Comparison of ENCODE assay signal across 1 cellular context in genomic region chr9:110217656-110218099, GRCh38.
TF ChIP-seq lines count a peak whose summit lies in the region.

No MANE protein-coding gene starts in this region.

TF ChIP-seq in HepG2, 621 proteins besides CTCF, POLR2A, EP300 and RAD21 (continued from another document):
- TF ChIP-seq, protein P1, sequence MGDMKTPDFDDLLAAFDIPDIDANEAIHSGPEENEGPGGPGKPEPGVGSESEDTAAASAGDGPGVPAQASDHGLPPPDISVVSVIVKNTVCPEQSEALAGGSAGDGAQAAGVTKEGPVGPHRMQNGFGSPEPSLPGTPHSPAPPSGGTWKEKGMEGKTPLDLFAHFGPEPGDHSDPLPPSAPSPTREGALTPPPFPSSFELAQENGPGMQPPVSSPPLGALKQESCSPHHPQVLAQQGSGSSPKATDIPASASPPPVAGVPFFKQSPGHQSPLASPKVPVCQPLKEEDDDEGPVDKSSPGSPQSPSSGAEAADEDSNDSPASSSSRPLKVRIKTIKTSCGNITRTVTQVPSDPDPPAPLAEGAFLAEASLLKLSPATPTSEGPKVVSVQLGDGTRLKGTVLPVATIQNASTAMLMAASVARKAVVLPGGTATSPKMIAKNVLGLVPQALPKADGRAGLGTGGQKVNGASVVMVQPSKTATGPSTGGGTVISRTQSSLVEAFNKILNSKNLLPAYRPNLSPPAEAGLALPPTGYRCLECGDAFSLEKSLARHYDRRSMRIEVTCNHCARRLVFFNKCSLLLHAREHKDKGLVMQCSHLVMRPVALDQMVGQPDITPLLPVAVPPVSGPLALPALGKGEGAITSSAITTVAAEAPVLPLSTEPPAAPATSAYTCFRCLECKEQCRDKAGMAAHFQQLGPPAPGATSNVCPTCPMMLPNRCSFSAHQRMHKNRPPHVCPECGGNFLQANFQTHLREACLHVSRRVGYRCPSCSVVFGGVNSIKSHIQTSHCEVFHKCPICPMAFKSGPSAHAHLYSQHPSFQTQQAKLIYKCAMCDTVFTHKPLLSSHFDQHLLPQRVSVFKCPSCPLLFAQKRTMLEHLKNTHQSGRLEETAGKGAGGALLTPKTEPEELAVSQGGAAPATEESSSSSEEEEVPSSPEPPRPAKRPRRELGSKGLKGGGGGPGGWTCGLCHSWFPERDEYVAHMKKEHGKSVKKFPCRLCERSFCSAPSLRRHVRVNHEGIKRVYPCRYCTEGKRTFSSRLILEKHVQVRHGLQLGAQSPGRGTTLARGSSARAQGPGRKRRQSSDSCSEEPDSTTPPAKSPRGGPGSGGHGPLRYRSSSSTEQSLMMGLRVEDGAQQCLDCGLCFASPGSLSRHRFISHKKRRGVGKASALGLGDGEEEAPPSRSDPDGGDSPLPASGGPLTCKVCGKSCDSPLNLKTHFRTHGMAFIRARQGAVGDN (CRISPR knock-in tag; IDR thresholded peaks at IDR 0.05) = no peak
- TF ChIP-seq MIXL1 (CRISPR knock-in tag; IDR thresholded peaks at IDR 0.05) = peak; percentile 59; the same call in 1 of the 2 replicates
- no peak for TF ChIP-seq ZNF616 (CRISPR knock-in tag; IDR thresholded peaks at IDR 0.05; ENCODE audit: low read depth)
- 0 out of 2 replicates have a peak, but pooled peaks have one; percentile 29 for TF ChIP-seq NCOA2 (CRISPR knock-in tag; IDR thresholded peaks at IDR 0.05)
- TF ChIP-seq, protein P2, sequence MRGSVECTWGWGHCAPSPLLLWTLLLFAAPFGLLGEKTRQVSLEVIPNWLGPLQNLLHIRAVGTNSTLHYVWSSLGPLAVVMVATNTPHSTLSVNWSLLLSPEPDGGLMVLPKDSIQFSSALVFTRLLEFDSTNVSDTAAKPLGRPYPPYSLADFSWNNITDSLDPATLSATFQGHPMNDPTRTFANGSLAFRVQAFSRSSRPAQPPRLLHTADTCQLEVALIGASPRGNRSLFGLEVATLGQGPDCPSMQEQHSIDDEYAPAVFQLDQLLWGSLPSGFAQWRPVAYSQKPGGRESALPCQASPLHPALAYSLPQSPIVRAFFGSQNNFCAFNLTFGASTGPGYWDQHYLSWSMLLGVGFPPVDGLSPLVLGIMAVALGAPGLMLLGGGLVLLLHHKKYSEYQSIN (CRISPR knock-in tag; IDR thresholded peaks at IDR 0.05; ENCODE audit: borderline replicate concordance) = no peak
- no peak for TF ChIP-seq SOX6 (IDR thresholded peaks at IDR 0.05)
- TF ChIP-seq SOX6 (CRISPR knock-in tag; IDR thresholded peaks at IDR 0.05) = peak; percentile 32; the same call in 1 of the 2 replicates
- peak; percentile 84 for TF ChIP-seq ZNF460 (CRISPR knock-in tag; IDR thresholded peaks at IDR 0.05; ENCODE audit: borderline replicate concordance)
- 0 out of 2 replicates have a peak, but pooled peaks have one; percentile 29 for TF ChIP-seq KDM1A (CRISPR knock-in tag; IDR thresholded peaks at IDR 0.05)
- no peak for TF ChIP-seq ETV6 (CRISPR knock-in tag; conservative IDR thresholded peaks at IDR 0.05)
- TF ChIP-seq ARNT (IDR thresholded peaks at IDR 0.05) = no peak
- TF ChIP-seq SMC3 (IDR thresholded peaks at IDR 0.05; ENCODE audit: low read length) = peak; percentile 67
- TF ChIP-seq PHF5A (CRISPR knock-in tag; IDR thresholded peaks at IDR 0.05; ENCODE audit: low read depth, unreplicated experiment) = no peak
- TF ChIP-seq ZNF709 (CRISPR knock-in tag; IDR thresholded peaks at IDR 0.05) = no peak
- no peak for TF ChIP-seq PAX8 (CRISPR knock-in tag; IDR thresholded peaks at IDR 0.05; ENCODE audit: borderline replicate concordance)
- TF ChIP-seq ZNF770 (CRISPR knock-in tag; IDR thresholded peaks at IDR 0.05) = 0 out of 2 replicates have a peak, but pooled peaks have one; percentile 36
- peak in 1 of 2 experiments; percentile 21; a peak in 1 of 4 replicates for TF ChIP-seq KLF16 (CRISPR knock-in tag; IDR thresholded peaks at IDR 0.05)
- TF ChIP-seq SAP130 (CRISPR knock-in tag; IDR thresholded peaks at IDR 0.05; ENCODE audit: low read depth) = 0 out of 2 replicates have a peak, but pooled peaks have one; percentile 23
- TF ChIP-seq ZNF292 (CRISPR knock-in tag; IDR thresholded peaks at IDR 0.05; ENCODE audit: borderline replicate concordance, low read depth) = 0 out of 2 replicates have a peak, but pooled peaks have one; percentile 35
- no peak for TF ChIP-seq ZNF580 (CRISPR knock-in tag; IDR thresholded peaks at IDR 0.05; ENCODE audit: borderline replicate concordance, low read depth)
- TF ChIP-seq NCOA5 (CRISPR knock-in tag; IDR thresholded peaks at IDR 0.05) = no peak
- TF ChIP-seq CBX5 (CRISPR knock-in tag; IDR thresholded peaks at IDR 0.05; ENCODE audit: borderline replicate concordance) = no peak
- no peak for TF ChIP-seq NCOA1 (CRISPR knock-in tag; IDR thresholded peaks at IDR 0.05)
- TF ChIP-seq STAG1 (CRISPR knock-in tag; IDR thresholded peaks at IDR 0.05) = peak; percentile 77
- no peak for TF ChIP-seq ZNF253 (CRISPR knock-in tag; IDR thresholded peaks at IDR 0.05; ENCODE audit: borderline replicate concordance)
- TF ChIP-seq KMT2B (CRISPR knock-in tag; IDR thresholded peaks at IDR 0.05) = 0 out of 2 replicates have a peak, but pooled peaks have one; percentile 17
- TF ChIP-seq, protein P3, sequence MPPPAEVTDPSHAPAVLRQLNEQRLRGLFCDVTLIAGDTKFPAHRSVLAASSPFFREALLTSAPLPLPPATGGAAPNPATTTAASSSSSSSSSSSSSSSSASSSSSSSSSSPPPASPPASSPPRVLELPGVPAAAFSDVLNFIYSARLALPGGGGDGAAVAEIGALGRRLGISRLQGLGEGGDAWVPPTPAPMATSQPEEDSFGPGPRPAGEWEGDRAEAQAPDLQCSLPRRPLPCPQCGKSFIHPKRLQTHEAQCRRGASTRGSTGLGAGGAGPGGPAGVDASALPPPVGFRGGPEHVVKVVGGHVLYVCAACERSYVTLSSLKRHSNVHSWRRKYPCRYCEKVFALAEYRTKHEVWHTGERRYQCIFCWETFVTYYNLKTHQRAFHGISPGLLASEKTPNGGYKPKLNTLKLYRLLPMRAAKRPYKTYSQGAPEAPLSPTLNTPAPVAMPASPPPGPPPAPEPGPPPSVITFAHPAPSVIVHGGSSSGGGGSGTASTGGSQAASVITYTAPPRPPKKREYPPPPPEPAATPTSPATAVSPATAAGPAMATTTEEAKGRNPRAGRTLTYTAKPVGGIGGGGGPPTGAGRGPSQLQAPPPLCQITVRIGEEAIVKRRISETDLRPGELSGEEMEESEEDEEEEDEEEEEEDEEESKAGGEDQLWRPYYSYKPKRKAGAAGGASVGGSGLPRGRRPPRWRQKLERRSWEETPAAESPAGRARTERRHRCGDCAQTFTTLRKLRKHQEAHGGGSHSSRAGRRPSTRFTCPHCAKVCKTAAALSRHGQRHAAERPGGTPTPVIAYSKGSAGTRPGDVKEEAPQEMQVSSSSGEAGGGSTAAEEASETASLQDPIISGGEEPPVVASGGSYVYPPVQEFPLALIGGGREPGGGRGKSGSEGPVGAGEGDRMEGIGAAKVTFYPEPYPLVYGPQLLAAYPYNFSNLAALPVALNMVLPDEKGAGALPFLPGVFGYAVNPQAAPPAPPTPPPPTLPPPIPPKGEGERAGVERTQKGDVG (CRISPR knock-in tag; IDR thresholded peaks at IDR 0.05; ENCODE audit: borderline replicate concordance) = no peak
- TF ChIP-seq, protein P4, sequence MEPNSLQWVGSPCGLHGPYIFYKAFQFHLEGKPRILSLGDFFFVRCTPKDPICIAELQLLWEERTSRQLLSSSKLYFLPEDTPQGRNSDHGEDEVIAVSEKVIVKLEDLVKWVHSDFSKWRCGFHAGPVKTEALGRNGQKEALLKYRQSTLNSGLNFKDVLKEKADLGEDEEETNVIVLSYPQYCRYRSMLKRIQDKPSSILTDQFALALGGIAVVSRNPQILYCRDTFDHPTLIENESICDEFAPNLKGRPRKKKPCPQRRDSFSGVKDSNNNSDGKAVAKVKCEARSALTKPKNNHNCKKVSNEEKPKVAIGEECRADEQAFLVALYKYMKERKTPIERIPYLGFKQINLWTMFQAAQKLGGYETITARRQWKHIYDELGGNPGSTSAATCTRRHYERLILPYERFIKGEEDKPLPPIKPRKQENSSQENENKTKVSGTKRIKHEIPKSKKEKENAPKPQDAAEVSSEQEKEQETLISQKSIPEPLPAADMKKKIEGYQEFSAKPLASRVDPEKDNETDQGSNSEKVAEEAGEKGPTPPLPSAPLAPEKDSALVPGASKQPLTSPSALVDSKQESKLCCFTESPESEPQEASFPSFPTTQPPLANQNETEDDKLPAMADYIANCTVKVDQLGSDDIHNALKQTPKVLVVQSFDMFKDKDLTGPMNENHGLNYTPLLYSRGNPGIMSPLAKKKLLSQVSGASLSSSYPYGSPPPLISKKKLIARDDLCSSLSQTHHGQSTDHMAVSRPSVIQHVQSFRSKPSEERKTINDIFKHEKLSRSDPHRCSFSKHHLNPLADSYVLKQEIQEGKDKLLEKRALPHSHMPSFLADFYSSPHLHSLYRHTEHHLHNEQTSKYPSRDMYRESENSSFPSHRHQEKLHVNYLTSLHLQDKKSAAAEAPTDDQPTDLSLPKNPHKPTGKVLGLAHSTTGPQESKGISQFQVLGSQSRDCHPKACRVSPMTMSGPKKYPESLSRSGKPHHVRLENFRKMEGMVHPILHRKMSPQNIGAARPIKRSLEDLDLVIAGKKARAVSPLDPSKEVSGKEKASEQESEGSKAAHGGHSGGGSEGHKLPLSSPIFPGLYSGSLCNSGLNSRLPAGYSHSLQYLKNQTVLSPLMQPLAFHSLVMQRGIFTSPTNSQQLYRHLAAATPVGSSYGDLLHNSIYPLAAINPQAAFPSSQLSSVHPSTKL (CRISPR knock-in tag; IDR thresholded peaks at IDR 0.05) = peak; percentile 11; the same call in 1 of the 2 replicates
- peak; percentile 16; the same call in 1 of the 2 replicates for TF ChIP-seq SOX5 (CRISPR knock-in tag; IDR thresholded peaks at IDR 0.05; ENCODE audit: borderline replicate concordance)
- TF ChIP-seq, protein P5, sequence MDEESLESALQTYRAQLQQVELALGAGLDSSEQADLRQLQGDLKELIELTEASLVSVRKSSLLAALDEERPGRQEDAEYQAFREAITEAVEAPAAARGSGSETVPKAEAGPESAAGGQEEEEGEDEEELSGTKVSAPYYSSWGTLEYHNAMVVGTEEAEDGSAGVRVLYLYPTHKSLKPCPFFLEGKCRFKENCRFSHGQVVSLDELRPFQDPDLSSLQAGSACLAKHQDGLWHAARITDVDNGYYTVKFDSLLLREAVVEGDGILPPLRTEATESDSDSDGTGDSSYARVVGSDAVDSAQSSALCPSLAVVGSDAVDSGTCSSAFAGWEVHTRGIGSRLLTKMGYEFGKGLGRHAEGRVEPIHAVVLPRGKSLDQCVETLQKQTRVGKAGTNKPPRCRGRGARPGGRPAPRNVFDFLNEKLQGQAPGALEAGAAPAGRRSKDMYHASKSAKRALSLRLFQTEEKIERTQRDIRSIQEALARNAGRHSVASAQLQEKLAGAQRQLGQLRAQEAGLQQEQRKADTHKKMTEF (CRISPR knock-in tag; IDR thresholded peaks at IDR 0.05) = peak; percentile 39; the same call in 1 of the 2 replicates
- no peak for TF ChIP-seq ZNF850 (CRISPR knock-in tag; conservative IDR thresholded peaks at IDR 0.05)
- no peak for TF ChIP-seq MYC (CRISPR knock-in tag; IDR thresholded peaks at IDR 0.05; ENCODE audit: borderline replicate concordance)
- no peak for TF ChIP-seq CHD4 (IDR thresholded peaks at IDR 0.05; ENCODE audit: borderline replicate concordance, low read length)
